Comparison of ENCODE assay signal across 8 cellular contexts in genomic region chr3:75429561-75430220, GRCh38.
DNase-seq lines count a peak whose midpoint lies in the region; FAIRE-seq and TF ChIP-seq lines count a peak whose summit lies in the region.
"Not testable (repeated sequence)": the region's sequence is repeated elsewhere in the genome, so short reads cannot be mapped to it uniquely, and the experiment has no call there.

No MANE protein-coding gene starts in this region.

- not testable (repeated sequence) for FAIRE-seq in D721Med (lab: Jason Lieb, UNC)

- TF ChIP-seq CTCF in D721Med (IDR thresholded peaks at IDR 0.05; ENCODE audit: insufficient read depth, missing control alignments), result peak; percentile 47
- TF ChIP-seq CTCF in LNCaP clone FGC (IDR thresholded peaks at IDR 0.05; ENCODE audit: control insufficient read depth, extremely low read depth, insufficient read depth), result peak; percentile 87
- TF ChIP-seq CTCF in choroid plexus epithelial cell (conservative IDR thresholded peaks at IDR 0.05; ENCODE audit: low read depth, low read length), result peak; percentile 75

- not testable (repeated sequence) for H3K4me3 ChIP-seq in LNCaP clone FGC (ENCODE audit: low read depth, low read length); choroid plexus epithelial cell (ENCODE audit: low read depth, low read length)

- DNase-seq in D721Med (ENCODE audit: insufficient read length, low spot score), result peak; percentile 37
- not testable (repeated sequence) for DNase-seq in LNCaP clone FGC (ENCODE audit: low read depth)
- DNase-seq in RKO (ENCODE audit: low spot score), result peak; percentile 72
- DNase-seq in activated CD8-positive, alpha-beta memory T cell treated with anti-CD3 and anti-CD28 coated beads, Interleukin-2, amount 50 U/mL, for 1 hour (ENCODE audit: extremely low read depth), result peak; percentile 24
- peak; percentile 90 for DNase-seq in choroid plexus epithelial cell (ENCODE audit: low read depth)
- DNase-seq in hypothalamus (lab: John Stamatoyannopoulos, UW), result peak in 45 of 51 donors; percentile 1 to 78 (median 40)
- DNase-seq in pons (ENCODE audit: low spot score), result peak; percentile 68
- DNase-seq in stimulated activated naive CD4-positive, alpha-beta T cell (lab: John Stamatoyannopoulos, UW), result peak; percentile 15 to 40 (median 28)
